Comparison of ENCODE assay signal across 8 cellular contexts in the genomic region with DNA sequence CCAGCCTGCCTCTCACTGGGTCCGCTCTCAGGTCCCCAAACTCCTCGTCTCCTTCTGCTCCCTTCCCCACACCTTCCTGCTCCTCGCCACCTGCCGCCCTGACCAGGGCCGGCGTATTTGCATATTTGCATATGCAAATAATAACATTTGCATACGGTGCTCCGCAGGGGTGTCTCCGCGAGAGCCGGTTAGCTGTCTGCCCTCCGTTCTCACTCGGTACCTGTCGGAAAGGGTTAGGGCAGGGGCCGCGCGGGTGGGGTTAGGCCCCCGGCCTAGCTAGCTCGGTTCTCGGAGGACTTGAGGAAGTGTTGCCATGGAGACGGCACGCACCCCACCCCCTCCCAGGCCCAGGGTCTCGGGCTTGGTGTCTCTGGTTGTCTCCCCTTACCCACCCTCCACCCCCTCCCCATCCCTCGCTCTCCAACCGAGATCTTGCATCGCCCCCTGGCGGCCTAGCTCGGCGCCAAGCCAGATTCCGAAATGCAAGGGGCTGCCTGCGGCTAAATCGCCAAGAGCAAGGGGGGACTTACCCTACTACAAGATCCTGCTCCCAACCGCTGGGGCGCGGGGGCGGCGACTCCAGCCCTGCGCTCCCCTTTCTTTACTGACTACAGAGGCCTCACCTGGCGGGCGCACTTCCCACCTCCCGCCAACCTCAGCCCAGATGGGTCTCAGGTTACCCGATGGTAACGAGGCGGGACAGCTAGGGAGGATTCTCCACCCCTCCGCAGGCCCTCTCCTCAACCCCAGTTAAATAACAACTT. TPM values are rescaled to one million over a fixed set of nuclear protein-coding genes. Genes with fewer than 3 reads are reported as not detected.
DNase-seq lines count a peak whose midpoint lies in the region; ATAC-seq and TF ChIP-seq lines count a peak whose summit lies in the region.

No MANE protein-coding gene starts in this region.

- no peaks in the 10 kb centered on the region for H3K79me2 ChIP-seq in Karpas-422 (ENCODE audit: low read length)

- H3K9me2 ChIP-seq in Karpas-422 (replicated peaks; ENCODE audit: insufficient read depth, low read length), result no peaks in the 10 kb centered on the region

- peak; percentile 95 for TF ChIP-seq POLR2A in Raji (IDR thresholded peaks at IDR 0.05; ENCODE audit: insufficient read depth, low read depth, low read length)

- H3K4me3 ChIP-seq in Karpas-422 (ENCODE audit: low read length) (peak overlapping the region; percentile 69), left ventricle myocardium inferior (peak overlapping the region; percentile 60), skeletal muscle cell (ENCODE audit: low read depth, low read length) (peak overlapping the region; percentile 43)

- peaks cover 7% of the 10 kb centered on the region; the same call in 1 of the 2 replicates for H4K20me1 ChIP-seq in Karpas-422 (ENCODE audit: insufficient read depth, low read depth, low read length)

- H3K27ac ChIP-seq in Karpas-422 (ENCODE audit: low read length), result peak overlapping the region; percentile 98
- no peak overlapping the region for H3K27ac ChIP-seq in left ventricle myocardium inferior (replicated peaks)

- H3K9me3 ChIP-seq in Karpas-422 (ENCODE audit: low read length) (no peaks in the 10 kb centered on the region), left ventricle myocardium inferior (replicated peaks) (no peaks in the 10 kb centered on the region)

- peak; percentile 69 for TF ChIP-seq CTCF in left ventricle myocardium inferior (IDR thresholded peaks at IDR 0.05; ENCODE audit: borderline replicate concordance)

- DNase-seq in AML-193 (lab: John Stamatoyannopoulos, UW) (peak; percentile 20 to 27), Karpas-422 (peak; percentile 97), left ventricle myocardium inferior (no peak), skeletal muscle cell (ENCODE audit: low read depth) (no peak), mucosa of gallbladder (ENCODE audit: low spot score) (no peak)
- DNase-seq in activated naive CD4-positive, alpha-beta T cell treated with anti-CD3 and anti-CD28 coated beads, Interleukin-2, amount 50 U/mL, for 72 hours (ENCODE audit: low spot score in 2 of 2), result peak in 1 of 2 donors; percentile 87

- H3K27me3 ChIP-seq in Karpas-422 (ENCODE audit: low read length) (no peaks in the 10 kb centered on the region), left ventricle myocardium inferior (ENCODE audit: low read depth) (peaks cover 69% of the 10 kb centered on the region)

- peak; percentile 42 for ATAC-seq in GM19035 (IDR thresholded peaks at IDR 0.05; ENCODE audit: unreplicated experiment)
- ATAC-seq in activated naive CD4-positive, alpha-beta T cell treated with anti-CD3 and anti-CD28 coated beads, Interleukin-2, amount 50 U/mL, for 72 hours, result peak; percentile 15 to 35

- H3K4me1 ChIP-seq in Karpas-422 (ENCODE audit: low read length) (peaks cover 66% of the 10 kb centered on the region), left ventricle myocardium inferior (peaks cover 60% of the 10 kb centered on the region)

- H3K9me3 Mint-ChIP-seq in activated naive CD4-positive, alpha-beta T cell treated with anti-CD3 and anti-CD28 coated beads, Interleukin-2, amount 50 U/mL, for 72 hours, result no peaks in the 10 kb centered on the region

- H3K4me2 ChIP-seq in Karpas-422 (ENCODE audit: low read depth, low read length, poor library complexity, severe bottlenecking), result peak overlapping the region; percentile 99

- H3K36me3 ChIP-seq in Karpas-422 (ENCODE audit: insufficient read depth, low read length), result no peaks in the 10 kb centered on the region
- no peaks in the 10 kb centered on the region for H3K36me3 ChIP-seq in left ventricle myocardium inferior

- no peak overlapping the region for H2AFZ ChIP-seq in Karpas-422 (ENCODE audit: low read length)

- H3K9ac ChIP-seq in Karpas-422 (ENCODE audit: low read length), result peak overlapping the region; percentile 98

- no peak overlapping the region for H3K27ac Mint-ChIP-seq in activated naive CD4-positive, alpha-beta T cell treated with anti-CD3 and anti-CD28 coated beads, Interleukin-2, amount 50 U/mL, for 72 hours

- H3K36me3 Mint-ChIP-seq in activated naive CD4-positive, alpha-beta T cell treated with anti-CD3 and anti-CD28 coated beads, Interleukin-2, amount 50 U/mL, for 72 hours, result peaks cover 0 to 4% of the 10 kb centered on the region in 2 donors

- intact Hi-C loops in left ventricle myocardium inferior (cut with micrococcal nuclease), result no loop called here

RNA-seq across cellular contexts. Expression of a gene that starts 8.1 kb away (rescaled TPM):
- total RNA-seq in Karpas-422 (2014; rRNA removed; shearing (Covaris generic); ENCODE audit: low replicate concordance), result 5.9 and 7.8 TPM in 2 replicates
- 1 to 10 TPM; 2.8 to 5.4 TPM for total RNA-seq in activated naive CD4-positive, alpha-beta T cell treated with anti-CD3 and anti-CD28 coated beads, Interleukin-2, amount 50 U/mL, for 72 hours
- 0.69 TPM for total RNA-seq in left ventricle myocardium inferior
- total RNA-seq in mucosa of gallbladder, result 3.6 TPM

RNA-seq across cellular contexts. Expression of a gene that starts 13.4 kb away (rescaled TPM):
- 399 and 449 TPM in 2 replicates for total RNA-seq in Karpas-422 (2014; rRNA removed; shearing (Covaris generic); ENCODE audit: low replicate concordance)
- total RNA-seq in activated naive CD4-positive, alpha-beta T cell treated with anti-CD3 and anti-CD28 coated beads, Interleukin-2, amount 50 U/mL, for 72 hours, result 100 to 1,000 TPM; 360 to 376 TPM
- 22.9 TPM for total RNA-seq in left ventricle myocardium inferior
- total RNA-seq in mucosa of gallbladder, result 65.1 TPM

RNA-seq across cellular contexts. Expression of a gene that starts 26.3 kb away (rescaled TPM):
- total RNA-seq in Karpas-422 (2014; rRNA removed; shearing (Covaris generic); ENCODE audit: low replicate concordance), result 2.9 and 4.2 TPM in 2 replicates
- total RNA-seq in activated naive CD4-positive, alpha-beta T cell treated with anti-CD3 and anti-CD28 coated beads, Interleukin-2, amount 50 U/mL, for 72 hours, result under 1 TPM; 0.11 to 0.54 TPM
- total RNA-seq in left ventricle myocardium inferior, result 0.44 TPM
- 0.83 TPM for total RNA-seq in mucosa of gallbladder

Comparison
In these comparisons a context has a peak if more than half of its experiments do, and no peak if none do; other contexts are left out.
1. DNase-seq: peak in AML-193 (2 of 2) and Karpas-422 (single experiment); none in left ventricle myocardium inferior (single experiment), skeletal muscle cell (single experiment) and mucosa of gallbladder (single experiment).
2. Peak in every context shown above with its lines, with median percentiles within 50 percentile points of each other: H3K4me3 ChIP-seq.